In genomic region chrX:91389026-91389425, GRCh38 we compare ENCODE assay signal across 26 cellular contexts.
"Had no signal": no experiment of that assay in that cellular context is flagged by ENCODE, and none has a peak within 500 bp of the region (broad histone marks: within the 10 kb centered on the region; RNA-seq: fewer than 3 reads in every experiment).

No MANE protein-coding gene starts in this region.

- H3K36me3 ChIP-seq: stomach, suprapubic skin, thoracic aorta, thyroid gland, tibial artery, tibial nerve, transverse colon, upper lobe of left lung, upper lobe of right lung, uterus, vagina had no signal

- DNase-seq: stimulated activated CD4-positive, alpha-beta T cell treated with anti-CD3 and anti-CD28 coated beads, Interleukin-2, amount 100 ng/mL, for 48 hours; stimulated activated CD4-positive, alpha-beta T cell treated with anti-CD3 and anti-CD28 coated beads, Interleukin-4, amount 100 ng/mL, for 1 hour; stimulated activated CD4-positive, alpha-beta T cell treated with anti-CD3 and anti-CD28 coated beads, Interleukin-4, amount 100 ng/mL, for 24 hours; stimulated activated CD4-positive, alpha-beta T cell treated with anti-CD3 and anti-CD28 coated beads, Interleukin-4, amount 100 ng/mL, for 4 hours; stimulated activated CD8-positive, alpha-beta memory T cell treated with anti-CD3 and anti-CD28 coated beads, Interleukin-4, amount 100 ng/mL, for 48 hours; stimulated activated naive B cell treated with anti-CD40 and anti-IgM and Interleukin-4, amounts not matched to agents 10 μg/mL and 1 μg/mL and 100 μg/mL, for 72 hours; stimulated activated naive CD4-positive, alpha-beta T cell; stimulated activated naive CD4-positive, alpha-beta T cell treated with Interleukin-2 at 50 U/mL for 16 hours; stimulated activated naive CD8-positive, alpha-beta T cell treated with anti-CD3 and anti-CD28 coated beads, Interleukin-15, amount 100 ng/mL, for 72 hours; stimulated activated naive CD8-positive, alpha-beta T cell treated with anti-CD3 and anti-CD28 coated beads, Interleukin-15, Interleukin-2, amounts not matched to agents 100 U/mL and 50 U/mL, for 24 hours; stomach; substantia nigra; testis; thyroid gland; tibial artery; transverse colon; trophoblast cell; upper lobe of left lung; upper lobe of right lung; uterus had no signal

- H3K4me1 ChIP-seq: stomach, suprapubic skin, testis, thyroid gland, tibial artery, tibial nerve, transverse colon, upper lobe of left lung, upper lobe of right lung, uterus, vagina had no signal

- H3K27me3 ChIP-seq: stomach, suprapubic skin, testis, thyroid gland, tibial artery, tibial nerve, transverse colon, upper lobe of left lung, upper lobe of right lung, uterus, vagina had no signal

- H3K27ac ChIP-seq: stomach, suprapubic skin, testis, thoracic aorta, thyroid gland, tibial artery, tibial nerve, transverse colon, upper lobe of left lung, upper lobe of right lung, uterus, vagina had no signal

- ATAC-seq: stimulated activated effector memory CD8-positive, alpha-beta T cell treated with anti-CD3 and anti-CD28 coated beads, Interleukin-12 subunit alpha, Interleukin-12 subunit beta, amount 100 ng/mL, for 72 hours; stimulated activated memory B cell treated with anti-CD40 and anti-IgM and Interleukin-4, amounts not matched to agents 10 μg/mL and 1 μg/mL and 100 μg/mL, for 72 hours; stimulated activated naive B cell treated with anti-CD40 and anti-IgM and Interleukin-4, amounts not matched to agents 10 μg/mL and 1 μg/mL and 100 μg/mL, for 72 hours; stimulated activated naive CD8-positive, alpha-beta T cell treated with anti-CD3 and anti-CD28 coated beads, Interleukin-15, amount 100 ng/mL, for 72 hours; stimulated activated naive CD8-positive, alpha-beta T cell treated with anti-CD3 and anti-CD28 coated beads, Interleukin-15, Interleukin-2, amounts not matched to agents 100 U/mL and 50 U/mL, for 24 hours; upper lobe of right lung had no signal

- H3K9me3 ChIP-seq: stomach, suprapubic skin, testis, thoracic aorta, thyroid gland, tibial artery, transverse colon, upper lobe of left lung, upper lobe of right lung, vagina had no signal

- H3K4me3 ChIP-seq: stomach, suprapubic skin, testis, thoracic aorta, thyroid gland, tibial artery, tibial nerve, transverse colon, upper lobe of left lung, upper lobe of right lung, uterus, vagina had no signal
